In genomic region chr15:100703032-100703578, GRCh38 we compare ENCODE assay signal across 9 cellular contexts.
A peak's percentile ranks its signal among the peaks of the same experiment; 100 is the strongest.
DNase-seq lines count a peak whose midpoint lies in the region; ATAC-seq and TF ChIP-seq lines count a peak whose summit lies in the region.
"Had no signal": no experiment of that assay in that cellular context is flagged by ENCODE, and none has a peak within 500 bp of the region (broad histone marks: within the 10 kb centered on the region; RNA-seq: fewer than 3 reads in every experiment).

No MANE protein-coding gene starts in this region.

- peaks cover 6% of the 10 kb centered on the region for H3K4me1 Mint-ChIP-seq in activated naive CD8-positive, alpha-beta T cell treated with anti-CD3 and anti-CD28 coated beads for 36 hours
- H3K4me1 Mint-ChIP-seq: neural crest cell had no signal

- intact Hi-C loops in gastrocnemius medialis (cut with DNase I; ENCODE audit: low total_unique reads), result no loop called here

- in situ Hi-C loops in gastrocnemius medialis (cut with MboI; ENCODE audit: low sequenced_read_pairs in 4 of 4), result no loop called here

- peak; percentile 99 for ATAC-seq in HG03060 (IDR thresholded peaks at IDR 0.05; ENCODE audit: low read depth, unreplicated experiment)
- ATAC-seq in stimulated activated naive CD8-positive, alpha-beta T cell treated with anti-CD3 and anti-CD28 coated beads, Interleukin-15, Interleukin-2, amounts not matched to agents 100 U/mL and 50 U/mL, for 24 hours, result peak; percentile 91
- ATAC-seq in gastrocnemius medialis, result no peak

- H3K27me3 ChIP-seq in gastrocnemius medialis, result no peaks in the 10 kb centered on the region

- H3K4me3 ChIP-seq in gastrocnemius medialis, result no peak overlapping the region

- no peak overlapping the region for H3K4me3 Mint-ChIP-seq in activated naive CD8-positive, alpha-beta T cell treated with anti-CD3 and anti-CD28 coated beads for 36 hours
- H3K4me3 Mint-ChIP-seq: neural crest cell had no signal

- DNase-seq in stimulated activated CD4-positive, alpha-beta T cell treated with anti-CD3 and anti-CD28 coated beads, Interleukin-12 subunit alpha, Interleukin-12 subunit beta, amount 100 ng/mL, for 48 hours (ENCODE audit: low read depth in 2 of 3, low spot score in 1 of 3), result peak; percentile 19 to 60 (median 38)
- no peak for DNase-seq in stimulated activated CD4-positive, alpha-beta T cell treated with anti-CD3 and anti-CD28 coated beads, Interleukin-4, amount 100 ng/mL, for 1 hour
- DNase-seq in activated naive CD8-positive, alpha-beta T cell treated with anti-CD3 and anti-CD28 coated beads for 36 hours, result peak; percentile 58
- DNase-seq in stimulated activated naive CD8-positive, alpha-beta T cell treated with anti-CD3 and anti-CD28 coated beads, Interleukin-15, Interleukin-2, amounts not matched to agents 100 U/mL and 50 U/mL, for 24 hours, result peak; percentile 15
- DNase-seq in A172 (ENCODE audit: low spot score) (no peak), NCI-H1092 (lab: John Stamatoyannopoulos, UW) (no peak), gastrocnemius medialis (no peak)

- no peak overlapping the region for H3K27ac ChIP-seq in gastrocnemius medialis

- peaks cover 43% of the 10 kb centered on the region for H3K27me3 Mint-ChIP-seq in activated naive CD8-positive, alpha-beta T cell treated with anti-CD3 and anti-CD28 coated beads for 36 hours

- TF ChIP-seq CTCF in gastrocnemius medialis (IDR thresholded peaks at IDR 0.05 in 4 of 5, conservative IDR thresholded peaks at IDR 0.05 in 1 of 5), result no peak

- H3K9me3 Mint-ChIP-seq in activated naive CD8-positive, alpha-beta T cell treated with anti-CD3 and anti-CD28 coated beads for 36 hours, result peaks cover 2% of the 10 kb centered on the region

- TF ChIP-seq POLR2A in gastrocnemius medialis (IDR thresholded peaks at IDR 0.05), result no peak

- no peaks in the 10 kb centered on the region for H3K4me1 ChIP-seq in gastrocnemius medialis

- no peaks in the 10 kb centered on the region for H3K9me3 ChIP-seq in gastrocnemius medialis

- no peaks in the 10 kb centered on the region for H3K36me3 Mint-ChIP-seq in activated naive CD8-positive, alpha-beta T cell treated with anti-CD3 and anti-CD28 coated beads for 36 hours

- H3K36me3 ChIP-seq in gastrocnemius medialis, result no peaks in the 10 kb centered on the region

- H3K27ac Mint-ChIP-seq in activated naive CD8-positive, alpha-beta T cell treated with anti-CD3 and anti-CD28 coated beads for 36 hours, result no peak overlapping the region

Comparison
In these comparisons a context has a peak if more than half of its experiments do, and no peak if none do; other contexts are left out.
1. DNase-seq: peak in stimulated activated CD4-positive, alpha-beta T cell treated with anti-CD3 and anti-CD28 coated beads, Interleukin-12 subunit alpha, Interleukin-12 subunit beta, amount 100 ng/mL, for 48 hours (3 of 3), activated naive CD8-positive, alpha-beta T cell treated with anti-CD3 and anti-CD28 coated beads for 36 hours (single experiment) and stimulated activated naive CD8-positive, alpha-beta T cell treated with anti-CD3 and anti-CD28 coated beads, Interleukin-15, Interleukin-2, amounts not matched to agents 100 U/mL and 50 U/mL, for 24 hours (single experiment); none in stimulated activated CD4-positive, alpha-beta T cell treated with anti-CD3 and anti-CD28 coated beads, Interleukin-4, amount 100 ng/mL, for 1 hour (single experiment), A172 (single experiment), NCI-H1092 (single experiment) and gastrocnemius medialis (0 of 2).
2. ATAC-seq: peak in HG03060 (single experiment) and stimulated activated naive CD8-positive, alpha-beta T cell treated with anti-CD3 and anti-CD28 coated beads, Interleukin-15, Interleukin-2, amounts not matched to agents 100 U/mL and 50 U/mL, for 24 hours (single experiment); none in gastrocnemius medialis (0 of 2).